Comparison of ENCODE assay signal across 31 cellular contexts in the genomic region with DNA sequence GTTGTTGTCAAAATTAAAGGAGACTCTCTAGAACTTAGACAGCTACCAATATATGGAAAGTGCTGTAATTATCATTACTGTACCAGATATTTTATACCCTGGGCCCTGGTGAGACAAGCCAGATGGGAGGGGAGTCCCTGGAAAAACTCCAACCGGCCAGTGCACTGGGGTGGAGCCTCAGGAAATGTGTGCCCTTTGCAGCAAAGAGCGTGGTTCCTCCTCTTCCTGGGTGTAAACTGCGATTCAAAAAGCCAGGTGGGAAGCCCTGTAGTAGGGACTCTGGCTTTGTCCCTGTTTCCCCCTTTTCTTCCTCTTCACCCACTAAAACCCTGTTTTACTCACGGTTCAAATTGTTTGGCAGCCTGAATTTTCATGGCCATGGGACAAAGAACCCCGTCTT.
"Had no signal": no experiment of that assay in that cellular context is flagged by ENCODE, and none has a peak within 500 bp of the region (broad histone marks: within the 10 kb centered on the region; RNA-seq: fewer than 3 reads in every experiment).

No MANE protein-coding gene starts in this region.

- H3K27ac ChIP-seq: adrenal gland, ascending aorta, cardiac muscle cell, colonic mucosa, gastrocnemius medialis, ovary, sigmoid colon, stomach, suprapubic skin, tibial artery, upper lobe of right lung had no signal

- H3K27me3 ChIP-seq: adrenal gland, ascending aorta, cardiac muscle cell, colonic mucosa, gastrocnemius medialis, ovary, sigmoid colon, stomach, suprapubic skin, tibial artery, upper lobe of right lung had no signal

- H3K9me3 ChIP-seq: adrenal gland, ascending aorta, colonic mucosa, gastrocnemius medialis, ovary, sigmoid colon, suprapubic skin, tibial artery, upper lobe of right lung had no signal

- DNase-seq: activated CD4-positive, alpha-beta T cell treated with anti-CD3 and anti-CD28 coated beads for 36 hours; activated CD4-positive, CD25-positive, alpha-beta regulatory T cell; activated CD8-positive, alpha-beta memory T cell treated with anti-CD3 and anti-CD28 coated beads for 24 hours; activated effector memory CD4-positive, alpha-beta T cell treated with anti-CD3 and anti-CD28 coated beads, Interleukin-2, amount 50 U/mL, for 16 hours; activated naive CD4-positive, alpha-beta T cell treated with anti-CD3 and anti-CD28 coated beads for 36 hours; activated naive CD8-positive, alpha-beta T cell treated with anti-CD3 and anti-CD28 coated beads for 36 hours; adrenal gland; cerebellar nuclear complex; colonic mucosa; effector CD8-positive, alpha-beta T cell; gastrocnemius medialis; glutamatergic neuron; left cardiac atrium; left ventricle myocardium superior; ovary; sigmoid colon; small intestine; stimulated activated CD4-positive, alpha-beta T cell treated with anti-CD3 and anti-CD28 coated beads, Interleukin-1b, Interleukin-23, amount 100 ng/mL, for 48 hours; stimulated activated CD4-positive, alpha-beta T cell treated with anti-CD3 and anti-CD28 coated beads, Interleukin-4, amount 100 ng/mL, for 4 hours; stimulated activated CD8-positive, alpha-beta memory T cell treated with anti-CD3 and anti-CD28 coated beads, Interleukin-4, amount 100 ng/mL, for 48 hours; stomach; tibial artery; upper lobe of right lung had no signal

- H3K9me3 Mint-ChIP-seq: nephron had no signal

- H3K27me3 Mint-ChIP-seq: activated CD4-positive, alpha-beta T cell treated with anti-CD3 and anti-CD28 coated beads for 36 hours; activated naive CD8-positive, alpha-beta T cell treated with anti-CD3 and anti-CD28 coated beads for 36 hours; brain; progenitor cell of endocrine pancreas; stimulated activated memory B cell treated with anti-CD40 and anti-IgM and Interleukin-4, amounts not matched to agents 10 μg/mL and 1 μg/mL and 100 μg/mL, for 72 hours had no signal

- H3K4me1 ChIP-seq: adrenal gland, ascending aorta, colonic mucosa, gastrocnemius medialis, sigmoid colon, stomach, suprapubic skin, tibial artery, upper lobe of right lung had no signal

- H3K36me3 ChIP-seq: adrenal gland, ascending aorta, cardiac muscle cell, colonic mucosa, gastrocnemius medialis, ovary, sigmoid colon, stomach, suprapubic skin, tibial artery, upper lobe of right lung had no signal

- FAIRE-seq: keratinocyte, small intestine had no signal

- H3K4me1 Mint-ChIP-seq: activated CD4-positive, alpha-beta T cell treated with anti-CD3 and anti-CD28 coated beads for 36 hours; activated naive CD8-positive, alpha-beta T cell treated with anti-CD3 and anti-CD28 coated beads for 36 hours; stimulated activated memory B cell treated with anti-CD40 and anti-IgM and Interleukin-4, amounts not matched to agents 10 μg/mL and 1 μg/mL and 100 μg/mL, for 72 hours had no signal

- H3K4me3 Mint-ChIP-seq: activated CD4-positive, alpha-beta T cell treated with anti-CD3 and anti-CD28 coated beads for 36 hours; activated naive CD4-positive, alpha-beta T cell treated with anti-CD3 and anti-CD28 coated beads for 36 hours; activated naive CD8-positive, alpha-beta T cell treated with anti-CD3 and anti-CD28 coated beads for 36 hours; brain; nephron; stimulated activated memory B cell treated with anti-CD40 and anti-IgM and Interleukin-4, amounts not matched to agents 10 μg/mL and 1 μg/mL and 100 μg/mL, for 72 hours had no signal

- H3K4me3 ChIP-seq: adrenal gland, ascending aorta, cardiac muscle cell, colonic mucosa, gastrocnemius medialis, ovary, sigmoid colon, stomach, suprapubic skin, tibial artery, upper lobe of right lung had no signal

- H3K36me3 Mint-ChIP-seq: brain; stimulated activated memory B cell treated with anti-CD40 and anti-IgM and Interleukin-4, amounts not matched to agents 10 μg/mL and 1 μg/mL and 100 μg/mL, for 72 hours had no signal

- ATAC-seq: activated CD4-positive, alpha-beta T cell treated with anti-CD3 and anti-CD28 coated beads for 36 hours; gastrocnemius medialis; left cardiac atrium; left ventricle myocardium superior; stimulated activated memory B cell treated with anti-CD40 and anti-IgM and Interleukin-4, amounts not matched to agents 10 μg/mL and 1 μg/mL and 100 μg/mL, for 72 hours; upper lobe of right lung had no signal

- H3K27ac Mint-ChIP-seq: activated CD4-positive, alpha-beta T cell treated with anti-CD3 and anti-CD28 coated beads for 36 hours; activated naive CD4-positive, alpha-beta T cell treated with anti-CD3 and anti-CD28 coated beads for 36 hours; activated naive CD8-positive, alpha-beta T cell treated with anti-CD3 and anti-CD28 coated beads for 36 hours; nephron; progenitor cell of endocrine pancreas; stimulated activated memory B cell treated with anti-CD40 and anti-IgM and Interleukin-4, amounts not matched to agents 10 μg/mL and 1 μg/mL and 100 μg/mL, for 72 hours had no signal
